15 cellular contexts compared by ENCODE assay signal in genomic region chr9:95078516-95078915, GRCh38.
DNase-seq lines count a peak whose midpoint lies in the region; ATAC-seq and TF ChIP-seq lines count a peak whose summit lies in the region.
"Had no signal": no experiment of that assay in that cellular context is flagged by ENCODE, and none has a peak within 500 bp of the region (broad histone marks: within the 10 kb centered on the region; RNA-seq: fewer than 3 reads in every experiment).

No MANE protein-coding gene starts in this region.

- CTCF ChIA-PET in activated CD8-positive, alpha-beta memory T cell treated with anti-CD3 and anti-CD28 coated beads, Interleukin-2, amount 10 ng/mL, durations not matched to agents 7 days and 5 days (lab: Charles Lee), result no interaction called here

- peaks cover 23 to 32% of the 10 kb centered on the region in 2 donors for H3K4me1 ChIP-seq in left lung
- peaks cover 47% of the 10 kb centered on the region for H3K4me1 ChIP-seq in rectal smooth muscle tissue (ENCODE audit: control insufficient read depth, insufficient read depth, low read length)
- H3K4me1 ChIP-seq in testis, result peaks cover 20% of the 10 kb centered on the region

- intact Hi-C loops in left lung (cut with DNase I), result no loop called here
- intact Hi-C loops in testis (cut with DNase I; ENCODE audit: low total_unique reads), result no loop called here

- H3K9me3 ChIP-seq in left lung (no peaks in the 10 kb centered on the region), testis (no peaks in the 10 kb centered on the region)
- H3K9me3 ChIP-seq: pancreas had no signal

- H3K36me3 ChIP-seq in left lung (peaks cover 0 to 32% of the 10 kb centered on the region in 2 donors), rectal smooth muscle tissue (ENCODE audit: control insufficient read depth, insufficient read depth, low read length) (peaks cover 16% of the 10 kb centered on the region), testis (ENCODE audit: low read depth, missing control alignments) (no peaks in the 10 kb centered on the region)

- no peaks in the 10 kb centered on the region for H3K27me3 Mint-ChIP-seq in activated CD8-positive, alpha-beta memory T cell treated with anti-CD3 and anti-CD28 coated beads, Interleukin-2, amount 10 ng/mL, durations not matched to agents 7 days and 5 days
- H3K27me3 Mint-ChIP-seq: activated naive CD8-positive, alpha-beta T cell treated with anti-CD3 and anti-CD28 coated beads for 36 hours had no signal

- no peaks in the 10 kb centered on the region for H3K36me3 Mint-ChIP-seq in activated CD8-positive, alpha-beta memory T cell treated with anti-CD3 and anti-CD28 coated beads, Interleukin-2, amount 10 ng/mL, durations not matched to agents 7 days and 5 days
- H3K36me3 Mint-ChIP-seq: activated naive CD8-positive, alpha-beta T cell treated with anti-CD3 and anti-CD28 coated beads for 36 hours had no signal

- no peak for ATAC-seq in activated CD8-positive, alpha-beta memory T cell treated with anti-CD3 and anti-CD28 coated beads, Interleukin-2, amount 10 ng/mL, durations not matched to agents 7 days and 5 days
- ATAC-seq in left lung, result peak; percentile 1
- ATAC-seq in HG02642 (IDR thresholded peaks at IDR 0.05; ENCODE audit: poor library complexity, unreplicated experiment), result no peak

- no peak for TF ChIP-seq POLR2A in testis (IDR thresholded peaks at IDR 0.05)

- 81 to 84% methylated on average over 11 of the region's 11 CpGs for WGBS in testis, 2 donors

- H3K27ac ChIP-seq in left lung, result peak overlapping the region; percentile 33 to 43
- peak overlapping the region; percentile 51 for H3K27ac ChIP-seq in rectal smooth muscle tissue (ENCODE audit: low read depth, low read length)
- peak overlapping the region in 1 of 2 donors; percentile 47 for H3K27ac ChIP-seq in testis

- H3K27me3 ChIP-seq in left lung (no peaks in the 10 kb centered on the region), rectal smooth muscle tissue (ENCODE audit: control insufficient read depth, insufficient read depth, low read length) (no peaks in the 10 kb centered on the region), testis (no peaks in the 10 kb centered on the region)
- H3K27me3 ChIP-seq: pancreas had no signal

- H3K9ac ChIP-seq in rectal smooth muscle tissue (ENCODE audit: low read length), result no peak overlapping the region

- no peak overlapping the region for H3K4me3 Mint-ChIP-seq in activated CD8-positive, alpha-beta memory T cell treated with anti-CD3 and anti-CD28 coated beads, Interleukin-2, amount 10 ng/mL, durations not matched to agents 7 days and 5 days
- H3K4me3 Mint-ChIP-seq: activated naive CD8-positive, alpha-beta T cell treated with anti-CD3 and anti-CD28 coated beads for 36 hours had no signal

- peak; percentile 39 for DNase-seq in activated CD8-positive, alpha-beta memory T cell treated with anti-CD3 and anti-CD28 coated beads, Interleukin-2, amount 50 U/mL, for 48 hours
- no peak for DNase-seq in activated CD8-positive, alpha-beta memory T cell treated with anti-CD3 and anti-CD28 coated beads, Interleukin-2, amount 10 ng/mL, durations not matched to agents 7 days and 5 days
- DNase-seq in left lung (no peak), CD1c-positive myeloid dendritic cell (ENCODE audit: extremely low spot score) (no peak), testis (no peak), SHP77 treated with DMSO at 0.1 percent for 48 hours (lab: John Stamatoyannopoulos, UW) (no peak)
- DNase-seq: activated naive CD8-positive, alpha-beta T cell treated with anti-CD3 and anti-CD28 coated beads for 36 hours; cortex of kidney; NCI-H1436; NCI-H526; stimulated activated CD4-positive, alpha-beta T cell treated with anti-CD3 and anti-CD28 coated beads, Interleukin-4, amount 100 ng/mL, for 4 hours; stimulated activated naive CD4-positive, alpha-beta T cell had no signal

- H3K27ac Mint-ChIP-seq in activated CD8-positive, alpha-beta memory T cell treated with anti-CD3 and anti-CD28 coated beads, Interleukin-2, amount 10 ng/mL, durations not matched to agents 7 days and 5 days, result no peak overlapping the region
- H3K27ac Mint-ChIP-seq: activated naive CD8-positive, alpha-beta T cell treated with anti-CD3 and anti-CD28 coated beads for 36 hours had no signal

- no peaks in the 10 kb centered on the region for H3K4me1 Mint-ChIP-seq in activated CD8-positive, alpha-beta memory T cell treated with anti-CD3 and anti-CD28 coated beads, Interleukin-2, amount 10 ng/mL, durations not matched to agents 7 days and 5 days
- H3K4me1 Mint-ChIP-seq: activated naive CD8-positive, alpha-beta T cell treated with anti-CD3 and anti-CD28 coated beads for 36 hours had no signal

- no peak overlapping the region for H3K4me3 ChIP-seq in left lung
- no peak overlapping the region for H3K4me3 ChIP-seq in rectal smooth muscle tissue (ENCODE audit: low read length)
- no peak overlapping the region for H3K4me3 ChIP-seq in testis
- H3K4me3 ChIP-seq: pancreas had no signal

- no peaks in the 10 kb centered on the region for H3K9me3 Mint-ChIP-seq in activated CD8-positive, alpha-beta memory T cell treated with anti-CD3 and anti-CD28 coated beads, Interleukin-2, amount 10 ng/mL, durations not matched to agents 7 days and 5 days (ENCODE audit: low read depth)
- H3K9me3 Mint-ChIP-seq: activated naive CD8-positive, alpha-beta T cell treated with anti-CD3 and anti-CD28 coated beads for 36 hours had no signal

- TF ChIP-seq CTCF in left lung (IDR thresholded peaks at IDR 0.05), result no peak
- no peak for TF ChIP-seq CTCF in testis (IDR thresholded peaks at IDR 0.05)
